Comparison of ENCODE assay signal across 1 cellular context in the genomic region with DNA sequence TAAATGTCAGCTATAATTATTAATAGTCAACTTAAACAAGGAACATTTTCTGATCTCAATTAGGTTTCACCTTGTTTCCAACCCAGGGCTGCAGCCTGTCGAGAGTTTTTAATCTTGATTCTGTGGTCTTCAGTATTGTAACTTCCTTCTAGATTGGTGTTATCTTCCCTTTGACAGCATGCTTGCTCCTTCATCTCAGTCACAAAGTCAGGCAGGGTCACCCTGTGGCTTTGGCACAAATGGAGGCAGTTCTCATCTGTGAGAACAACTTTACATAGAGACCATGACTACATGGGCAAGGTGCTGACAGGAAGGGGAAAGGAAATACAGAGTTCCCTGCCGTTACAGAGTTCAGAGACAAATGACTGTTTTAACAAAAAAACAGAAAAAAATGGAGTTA.
TF ChIP-seq lines count a peak whose summit lies in the region.

No MANE protein-coding gene starts in this region.

TF ChIP-seq in K562, 482 proteins besides CTCF, POLR2A, EP300 and RAD21 (continued from another document and continues in another):
- TF ChIP-seq MTA2 (IDR thresholded peaks at IDR 0.05; ENCODE audit: low read depth) (peak; percentile 74), ELF1 (tag; IDR thresholded peaks at IDR 0.05) (no peak), FOS (IDR thresholded peaks at IDR 0.05; ENCODE audit: extremely low read depth, insufficient read length) (no peak), NCOA1 (IDR thresholded peaks at IDR 0.05; ENCODE audit: low read depth) (peak; percentile 55; the same call in 1 of the 2 replicates), NR2C1 (IDR thresholded peaks at IDR 0.05) (no peak), NR2C1 (tag; IDR thresholded peaks at IDR 0.05) (no peak), CBX2 (IDR thresholded peaks at IDR 0.05; ENCODE audit: insufficient read depth, low read length, poor library complexity, severe bottlenecking) (no peak), CBFA2T3 (IDR thresholded peaks at IDR 0.05) (peak; percentile 92), POLR2B (IDR thresholded peaks at IDR 0.05; ENCODE audit: low read depth, partially characterized antibody) (no peak), ERF (CRISPR knock-in tag; IDR thresholded peaks at IDR 0.05) (no peak), NFRKB (IDR thresholded peaks at IDR 0.05; ENCODE audit: low read depth) (no peak), HNRNPK (IDR thresholded peaks at IDR 0.05; ENCODE audit: low read depth, low read length, poor library complexity, severe bottlenecking) (no peak), ZNF140 (CRISPR knock-in tag; IDR thresholded peaks at IDR 0.05) (no peak), HNRNPL (IDR thresholded peaks at IDR 0.05; ENCODE audit: low read depth, low read length) (no peak), ZBTB1 (CRISPR knock-in tag; IDR thresholded peaks at IDR 0.05; ENCODE audit: borderline replicate concordance, low read depth) (no peak), NFATC3 (IDR thresholded peaks at IDR 0.05) (no peak), BCOR (IDR thresholded peaks at IDR 0.05) (0 out of 2 replicates have a peak, but pooled peaks have one; percentile 38), ZNF583 (CRISPR knock-in tag; IDR thresholded peaks at IDR 0.05) (no peak), HDAC3 (IDR thresholded peaks at IDR 0.05; ENCODE audit: borderline replicate concordance, partially characterized antibody) (peak; percentile 68), PRMT5 (CRISPR knock-in tag; IDR thresholded peaks at IDR 0.05) (no peak), ZNF282 (CRISPR knock-in tag; IDR thresholded peaks at IDR 0.05) (no peak), ZC3H4 (CRISPR knock-in tag; IDR thresholded peaks at IDR 0.05; ENCODE audit: borderline replicate concordance) (no peak), CHD4 (IDR thresholded peaks at IDR 0.05; ENCODE audit: insufficient read depth, insufficient replicate concordance, low read depth, low read length, poor library complexity, severe bottlenecking) (no peak), DNMT1 (IDR thresholded peaks at IDR 0.05) (no peak), MIER1 (IDR thresholded peaks at IDR 0.05; ENCODE audit: low read depth) (no peak), MTA1 (IDR thresholded peaks at IDR 0.05; ENCODE audit: borderline replicate concordance) (no peak; the same call in 1 of the 2 replicates), BCL6 (CRISPR knock-in tag; IDR thresholded peaks at IDR 0.05) (no peak), ZNF707 (CRISPR knock-in tag; conservative IDR thresholded peaks at IDR 0.05) (no peak), RHOXF2B (CRISPR knock-in tag; conservative IDR thresholded peaks at IDR 0.05) (no peak), CC2D1A (IDR thresholded peaks at IDR 0.05) (no peak; the same call in 1 of the 2 replicates), ILK (tag; IDR thresholded peaks at IDR 0.05; ENCODE audit: borderline replicate concordance, low read depth) (no peak), CSDE1 (IDR thresholded peaks at IDR 0.05) (no peak)
- TF ChIP-seq, protein P1, sequence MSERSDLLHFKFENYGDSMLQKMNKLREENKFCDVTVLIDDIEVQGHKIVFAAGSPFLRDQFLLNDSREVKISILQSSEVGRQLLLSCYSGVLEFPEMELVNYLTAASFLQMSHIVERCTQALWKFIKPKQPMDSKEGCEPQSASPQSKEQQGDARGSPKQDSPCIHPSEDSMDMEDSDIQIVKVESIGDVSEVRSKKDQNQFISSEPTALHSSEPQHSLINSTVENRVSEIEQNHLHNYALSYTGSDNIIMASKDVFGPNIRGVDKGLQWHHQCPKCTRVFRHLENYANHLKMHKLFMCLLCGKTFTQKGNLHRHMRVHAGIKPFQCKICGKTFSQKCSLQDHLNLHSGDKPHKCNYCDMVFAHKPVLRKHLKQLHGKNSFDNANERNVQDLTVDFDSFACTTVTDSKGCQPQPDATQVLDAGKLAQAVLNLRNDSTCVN (CRISPR knock-in tag; IDR thresholded peaks at IDR 0.05): no peak
- TF ChIP-seq, protein P2, sequence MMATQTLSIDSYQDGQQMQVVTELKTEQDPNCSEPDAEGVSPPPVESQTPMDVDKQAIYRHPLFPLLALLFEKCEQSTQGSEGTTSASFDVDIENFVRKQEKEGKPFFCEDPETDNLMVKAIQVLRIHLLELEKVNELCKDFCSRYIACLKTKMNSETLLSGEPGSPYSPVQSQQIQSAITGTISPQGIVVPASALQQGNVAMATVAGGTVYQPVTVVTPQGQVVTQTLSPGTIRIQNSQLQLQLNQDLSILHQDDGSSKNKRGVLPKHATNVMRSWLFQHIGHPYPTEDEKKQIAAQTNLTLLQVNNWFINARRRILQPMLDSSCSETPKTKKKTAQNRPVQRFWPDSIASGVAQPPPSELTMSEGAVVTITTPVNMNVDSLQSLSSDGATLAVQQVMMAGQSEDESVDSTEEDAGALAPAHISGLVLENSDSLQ (IDR thresholded peaks at IDR 0.05): peak; percentile 64
- TF ChIP-seq, protein P3, sequence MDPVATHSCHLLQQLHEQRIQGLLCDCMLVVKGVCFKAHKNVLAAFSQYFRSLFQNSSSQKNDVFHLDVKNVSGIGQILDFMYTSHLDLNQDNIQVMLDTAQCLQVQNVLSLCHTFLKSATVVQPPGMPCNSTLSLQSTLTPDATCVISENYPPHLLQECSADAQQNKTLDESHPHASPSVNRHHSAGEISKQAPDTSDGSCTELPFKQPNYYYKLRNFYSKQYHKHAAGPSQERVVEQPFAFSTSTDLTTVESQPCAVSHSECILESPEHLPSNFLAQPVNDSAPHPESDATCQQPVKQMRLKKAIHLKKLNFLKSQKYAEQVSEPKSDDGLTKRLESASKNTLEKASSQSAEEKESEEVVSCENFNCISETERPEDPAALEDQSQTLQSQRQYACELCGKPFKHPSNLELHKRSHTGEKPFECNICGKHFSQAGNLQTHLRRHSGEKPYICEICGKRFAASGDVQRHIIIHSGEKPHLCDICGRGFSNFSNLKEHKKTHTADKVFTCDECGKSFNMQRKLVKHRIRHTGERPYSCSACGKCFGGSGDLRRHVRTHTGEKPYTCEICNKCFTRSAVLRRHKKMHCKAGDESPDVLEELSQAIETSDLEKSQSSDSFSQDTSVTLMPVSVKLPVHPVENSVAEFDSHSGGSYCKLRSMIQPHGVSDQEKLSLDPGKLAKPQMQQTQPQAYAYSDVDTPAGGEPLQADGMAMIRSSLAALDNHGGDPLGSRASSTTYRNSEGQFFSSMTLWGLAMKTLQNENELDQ (CRISPR knock-in tag; IDR thresholded peaks at IDR 0.05; ENCODE audit: borderline replicate concordance): no peak
- TF ChIP-seq, protein P4, sequence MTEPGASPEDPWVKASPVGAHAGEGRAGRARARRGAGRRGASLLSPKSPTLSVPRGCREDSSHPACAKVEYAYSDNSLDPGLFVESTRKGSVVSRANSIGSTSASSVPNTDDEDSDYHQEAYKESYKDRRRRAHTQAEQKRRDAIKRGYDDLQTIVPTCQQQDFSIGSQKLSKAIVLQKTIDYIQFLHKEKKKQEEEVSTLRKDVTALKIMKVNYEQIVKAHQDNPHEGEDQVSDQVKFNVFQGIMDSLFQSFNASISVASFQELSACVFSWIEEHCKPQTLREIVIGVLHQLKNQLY (CRISPR knock-in tag; conservative IDR thresholded peaks at IDR 0.05): no peak
- TF ChIP-seq, protein P5, sequence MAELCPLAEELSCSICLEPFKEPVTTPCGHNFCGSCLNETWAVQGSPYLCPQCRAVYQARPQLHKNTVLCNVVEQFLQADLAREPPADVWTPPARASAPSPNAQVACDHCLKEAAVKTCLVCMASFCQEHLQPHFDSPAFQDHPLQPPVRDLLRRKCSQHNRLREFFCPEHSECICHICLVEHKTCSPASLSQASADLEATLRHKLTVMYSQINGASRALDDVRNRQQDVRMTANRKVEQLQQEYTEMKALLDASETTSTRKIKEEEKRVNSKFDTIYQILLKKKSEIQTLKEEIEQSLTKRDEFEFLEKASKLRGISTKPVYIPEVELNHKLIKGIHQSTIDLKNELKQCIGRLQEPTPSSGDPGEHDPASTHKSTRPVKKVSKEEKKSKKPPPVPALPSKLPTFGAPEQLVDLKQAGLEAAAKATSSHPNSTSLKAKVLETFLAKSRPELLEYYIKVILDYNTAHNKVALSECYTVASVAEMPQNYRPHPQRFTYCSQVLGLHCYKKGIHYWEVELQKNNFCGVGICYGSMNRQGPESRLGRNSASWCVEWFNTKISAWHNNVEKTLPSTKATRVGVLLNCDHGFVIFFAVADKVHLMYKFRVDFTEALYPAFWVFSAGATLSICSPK (IDR thresholded peaks at IDR 0.05; ENCODE audit: borderline replicate concordance): no peak
- TF ChIP-seq, protein P6, sequence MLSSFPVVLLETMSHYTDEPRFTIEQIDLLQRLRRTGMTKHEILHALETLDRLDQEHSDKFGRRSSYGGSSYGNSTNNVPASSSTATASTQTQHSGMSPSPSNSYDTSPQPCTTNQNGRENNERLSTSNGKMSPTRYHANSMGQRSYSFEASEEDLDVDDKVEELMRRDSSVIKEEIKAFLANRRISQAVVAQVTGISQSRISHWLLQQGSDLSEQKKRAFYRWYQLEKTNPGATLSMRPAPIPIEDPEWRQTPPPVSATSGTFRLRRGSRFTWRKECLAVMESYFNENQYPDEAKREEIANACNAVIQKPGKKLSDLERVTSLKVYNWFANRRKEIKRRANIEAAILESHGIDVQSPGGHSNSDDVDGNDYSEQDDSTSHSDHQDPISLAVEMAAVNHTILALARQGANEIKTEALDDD (IDR thresholded peaks at IDR 0.05): 0 out of 2 replicates have a peak, but pooled peaks have one; percentile 11
- TF ChIP-seq, protein P7, sequence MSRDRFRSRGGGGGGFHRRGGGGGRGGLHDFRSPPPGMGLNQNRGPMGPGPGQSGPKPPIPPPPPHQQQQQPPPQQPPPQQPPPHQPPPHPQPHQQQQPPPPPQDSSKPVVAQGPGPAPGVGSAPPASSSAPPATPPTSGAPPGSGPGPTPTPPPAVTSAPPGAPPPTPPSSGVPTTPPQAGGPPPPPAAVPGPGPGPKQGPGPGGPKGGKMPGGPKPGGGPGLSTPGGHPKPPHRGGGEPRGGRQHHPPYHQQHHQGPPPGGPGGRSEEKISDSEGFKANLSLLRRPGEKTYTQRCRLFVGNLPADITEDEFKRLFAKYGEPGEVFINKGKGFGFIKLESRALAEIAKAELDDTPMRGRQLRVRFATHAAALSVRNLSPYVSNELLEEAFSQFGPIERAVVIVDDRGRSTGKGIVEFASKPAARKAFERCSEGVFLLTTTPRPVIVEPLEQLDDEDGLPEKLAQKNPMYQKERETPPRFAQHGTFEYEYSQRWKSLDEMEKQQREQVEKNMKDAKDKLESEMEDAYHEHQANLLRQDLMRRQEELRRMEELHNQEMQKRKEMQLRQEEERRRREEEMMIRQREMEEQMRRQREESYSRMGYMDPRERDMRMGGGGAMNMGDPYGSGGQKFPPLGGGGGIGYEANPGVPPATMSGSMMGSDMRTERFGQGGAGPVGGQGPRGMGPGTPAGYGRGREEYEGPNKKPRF (IDR thresholded peaks at IDR 0.05; ENCODE audit: low read depth, low read length): no peak
- TF ChIP-seq, protein P8, sequence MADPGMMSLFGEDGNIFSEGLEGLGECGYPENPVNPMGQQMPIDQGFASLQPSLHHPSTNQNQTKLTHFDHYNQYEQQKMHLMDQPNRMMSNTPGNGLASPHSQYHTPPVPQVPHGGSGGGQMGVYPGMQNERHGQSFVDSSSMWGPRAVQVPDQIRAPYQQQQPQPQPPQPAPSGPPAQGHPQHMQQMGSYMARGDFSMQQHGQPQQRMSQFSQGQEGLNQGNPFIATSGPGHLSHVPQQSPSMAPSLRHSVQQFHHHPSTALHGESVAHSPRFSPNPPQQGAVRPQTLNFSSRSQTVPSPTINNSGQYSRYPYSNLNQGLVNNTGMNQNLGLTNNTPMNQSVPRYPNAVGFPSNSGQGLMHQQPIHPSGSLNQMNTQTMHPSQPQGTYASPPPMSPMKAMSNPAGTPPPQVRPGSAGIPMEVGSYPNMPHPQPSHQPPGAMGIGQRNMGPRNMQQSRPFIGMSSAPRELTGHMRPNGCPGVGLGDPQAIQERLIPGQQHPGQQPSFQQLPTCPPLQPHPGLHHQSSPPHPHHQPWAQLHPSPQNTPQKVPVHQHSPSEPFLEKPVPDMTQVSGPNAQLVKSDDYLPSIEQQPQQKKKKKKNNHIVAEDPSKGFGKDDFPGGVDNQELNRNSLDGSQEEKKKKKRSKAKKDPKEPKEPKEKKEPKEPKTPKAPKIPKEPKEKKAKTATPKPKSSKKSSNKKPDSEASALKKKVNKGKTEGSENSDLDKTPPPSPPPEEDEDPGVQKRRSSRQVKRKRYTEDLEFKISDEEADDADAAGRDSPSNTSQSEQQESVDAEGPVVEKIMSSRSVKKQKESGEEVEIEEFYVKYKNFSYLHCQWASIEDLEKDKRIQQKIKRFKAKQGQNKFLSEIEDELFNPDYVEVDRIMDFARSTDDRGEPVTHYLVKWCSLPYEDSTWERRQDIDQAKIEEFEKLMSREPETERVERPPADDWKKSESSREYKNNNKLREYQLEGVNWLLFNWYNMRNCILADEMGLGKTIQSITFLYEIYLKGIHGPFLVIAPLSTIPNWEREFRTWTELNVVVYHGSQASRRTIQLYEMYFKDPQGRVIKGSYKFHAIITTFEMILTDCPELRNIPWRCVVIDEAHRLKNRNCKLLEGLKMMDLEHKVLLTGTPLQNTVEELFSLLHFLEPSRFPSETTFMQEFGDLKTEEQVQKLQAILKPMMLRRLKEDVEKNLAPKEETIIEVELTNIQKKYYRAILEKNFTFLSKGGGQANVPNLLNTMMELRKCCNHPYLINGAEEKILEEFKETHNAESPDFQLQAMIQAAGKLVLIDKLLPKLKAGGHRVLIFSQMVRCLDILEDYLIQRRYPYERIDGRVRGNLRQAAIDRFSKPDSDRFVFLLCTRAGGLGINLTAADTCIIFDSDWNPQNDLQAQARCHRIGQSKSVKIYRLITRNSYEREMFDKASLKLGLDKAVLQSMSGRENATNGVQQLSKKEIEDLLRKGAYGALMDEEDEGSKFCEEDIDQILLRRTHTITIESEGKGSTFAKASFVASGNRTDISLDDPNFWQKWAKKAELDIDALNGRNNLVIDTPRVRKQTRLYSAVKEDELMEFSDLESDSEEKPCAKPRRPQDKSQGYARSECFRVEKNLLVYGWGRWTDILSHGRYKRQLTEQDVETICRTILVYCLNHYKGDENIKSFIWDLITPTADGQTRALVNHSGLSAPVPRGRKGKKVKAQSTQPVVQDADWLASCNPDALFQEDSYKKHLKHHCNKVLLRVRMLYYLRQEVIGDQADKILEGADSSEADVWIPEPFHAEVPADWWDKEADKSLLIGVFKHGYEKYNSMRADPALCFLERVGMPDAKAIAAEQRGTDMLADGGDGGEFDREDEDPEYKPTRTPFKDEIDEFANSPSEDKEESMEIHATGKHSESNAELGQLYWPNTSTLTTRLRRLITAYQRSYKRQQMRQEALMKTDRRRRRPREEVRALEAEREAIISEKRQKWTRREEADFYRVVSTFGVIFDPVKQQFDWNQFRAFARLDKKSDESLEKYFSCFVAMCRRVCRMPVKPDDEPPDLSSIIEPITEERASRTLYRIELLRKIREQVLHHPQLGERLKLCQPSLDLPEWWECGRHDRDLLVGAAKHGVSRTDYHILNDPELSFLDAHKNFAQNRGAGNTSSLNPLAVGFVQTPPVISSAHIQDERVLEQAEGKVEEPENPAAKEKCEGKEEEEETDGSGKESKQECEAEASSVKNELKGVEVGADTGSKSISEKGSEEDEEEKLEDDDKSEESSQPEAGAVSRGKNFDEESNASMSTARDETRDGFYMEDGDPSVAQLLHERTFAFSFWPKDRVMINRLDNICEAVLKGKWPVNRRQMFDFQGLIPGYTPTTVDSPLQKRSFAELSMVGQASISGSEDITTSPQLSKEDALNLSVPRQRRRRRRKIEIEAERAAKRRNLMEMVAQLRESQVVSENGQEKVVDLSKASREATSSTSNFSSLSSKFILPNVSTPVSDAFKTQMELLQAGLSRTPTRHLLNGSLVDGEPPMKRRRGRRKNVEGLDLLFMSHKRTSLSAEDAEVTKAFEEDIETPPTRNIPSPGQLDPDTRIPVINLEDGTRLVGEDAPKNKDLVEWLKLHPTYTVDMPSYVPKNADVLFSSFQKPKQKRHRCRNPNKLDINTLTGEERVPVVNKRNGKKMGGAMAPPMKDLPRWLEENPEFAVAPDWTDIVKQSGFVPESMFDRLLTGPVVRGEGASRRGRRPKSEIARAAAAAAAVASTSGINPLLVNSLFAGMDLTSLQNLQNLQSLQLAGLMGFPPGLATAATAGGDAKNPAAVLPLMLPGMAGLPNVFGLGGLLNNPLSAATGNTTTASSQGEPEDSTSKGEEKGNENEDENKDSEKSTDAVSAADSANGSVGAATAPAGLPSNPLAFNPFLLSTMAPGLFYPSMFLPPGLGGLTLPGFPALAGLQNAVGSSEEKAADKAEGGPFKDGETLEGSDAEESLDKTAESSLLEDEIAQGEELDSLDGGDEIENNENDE (IDR thresholded peaks at IDR 0.05; ENCODE audit: low read depth, low read length): no peak
